ENCODE assay signal across 16 cellular contexts in genomic region chr7:105594034-105594433, GRCh38. TPM values are rescaled to one million over a fixed set of nuclear protein-coding genes. Genes with fewer than 3 reads are reported as not detected.
A peak's percentile ranks its signal among the peaks of the same experiment; 100 is the strongest.
DNase-seq lines count a peak whose midpoint lies in the region; ATAC-seq and TF ChIP-seq lines count a peak whose summit lies in the region.
"Had no signal": no experiment of that assay in that cellular context is flagged by ENCODE, and none has a peak within 500 bp of the region (broad histone marks: within the 10 kb centered on the region; RNA-seq: fewer than 3 reads in every experiment).

No MANE protein-coding gene starts in this region.

- TF ChIP-seq CTCF in BE2C (IDR thresholded peaks at IDR 0.05; ENCODE audit: low read depth, low read length) (peak; percentile 28), HCT116 (IDR thresholded peaks at IDR 0.05 in 2 of 3, conservative IDR thresholded peaks at IDR 0.05 in 1 of 3; ENCODE audit: borderline replicate concordance in 1 of 3, insufficient read depth in 1 of 3, low read depth in 2 of 3, low read length in 2 of 3) (0 out of 6 replicates have a peak, but pooled peaks of 1 of the 3 experiments have one; percentile 19), choroid plexus epithelial cell (conservative IDR thresholded peaks at IDR 0.05; ENCODE audit: low read depth, low read length) (peak; percentile 28)

- H3K27me3 Mint-ChIP-seq in activated CD4-positive, alpha-beta T cell treated with anti-CD3 and anti-CD28 coated beads for 36 hours = peaks cover 2% of the 10 kb centered on the region

- no peaks in the 10 kb centered on the region for H3K27me3 ChIP-seq in BE2C
- no peaks in the 10 kb centered on the region for H3K27me3 ChIP-seq in HCT116 (ENCODE audit: insufficient read depth, low read length)
- no peaks in the 10 kb centered on the region for H3K27me3 ChIP-seq in HAP-1 (ENCODE audit: low read depth)
- H3K27me3 ChIP-seq: BLaER1 had no signal

- H3K36me3 ChIP-seq in BE2C (no peaks in the 10 kb centered on the region), HCT116 (ENCODE audit: control insufficient read depth in 1 of 2, insufficient read depth in 2 of 2, low read length in 2 of 2) (no peaks in the 10 kb centered on the region), HAP-1 (replicated peaks) (no peaks in the 10 kb centered on the region; the same call in 1 of the 2 replicates)
- H3K36me3 ChIP-seq: BLaER1, esophagus squamous epithelium had no signal

- no TSS peak for BruUV-seq in HCT116 (replicated peaks; lab: Mats Ljungman, UMichigan)

- peak; percentile 12; the same call in 1 of the 2 replicates for TF ChIP-seq RAD21 in HCT116 (IDR thresholded peaks at IDR 0.05; ENCODE audit: low read depth)

- H2AFZ ChIP-seq in HCT116 (ENCODE audit: low read depth, low read length, poor library complexity, severe bottlenecking) = no peak overlapping the region

- no peak overlapping the region for H3K27ac ChIP-seq in HCT116 (ENCODE audit: low read depth, low read length)
- H3K27ac ChIP-seq: BLaER1, esophagus squamous epithelium had no signal

- POLR2A ChIA-PET in HCT116 (lab: Charles Lee) = no interaction called here
- POLR2A ChIA-PET in activated CD4-positive, alpha-beta T cell treated with anti-CD3 and anti-CD28 coated beads for 36 hours (lab: Charles Lee) = interaction anchor here (0.6 kb wide), 1 partner anchor 1402 kb away, joined by 10 read pairs; no protein-coding TSS in a partner anchor

- H3K4me1 Mint-ChIP-seq in activated CD4-positive, alpha-beta T cell treated with anti-CD3 and anti-CD28 coated beads for 36 hours = peaks cover 3% of the 10 kb centered on the region

- no peak overlapping the region for H3K4me2 ChIP-seq in HCT116 (ENCODE audit: low read length)
- H3K4me2 ChIP-seq: BLaER1 had no signal

- no peaks in the 10 kb centered on the region for H4K20me1 ChIP-seq in HCT116 (ENCODE audit: insufficient read depth)
- H4K20me1 ChIP-seq: BLaER1 had no signal

- H3K79me2 ChIP-seq in HCT116 (ENCODE audit: insufficient read depth, low read length) = no peaks in the 10 kb centered on the region

- H3K27ac Mint-ChIP-seq in activated CD4-positive, alpha-beta T cell treated with anti-CD3 and anti-CD28 coated beads for 36 hours = no peak overlapping the region
- H3K27ac Mint-ChIP-seq: activated CD4-positive, alpha-beta T cell treated with anti-CD3 and anti-CD28 coated beads, Interleukin-2, amount 10 ng/mL, durations not matched to agents 24 days and 14 days; stimulated activated naive CD8-positive, alpha-beta T cell treated with anti-CD3 and anti-CD28 coated beads, Interleukin-15, amount 100 ng/mL, for 72 hours had no signal

- in situ Hi-C loops in HAP-1 (cut with MboI; ENCODE audit: low sequenced_read_pairs) = no loop called here

- H3K4me3 Mint-ChIP-seq in activated CD4-positive, alpha-beta T cell treated with anti-CD3 and anti-CD28 coated beads for 36 hours = no peak overlapping the region
- H3K4me3 Mint-ChIP-seq: activated CD4-positive, alpha-beta T cell treated with anti-CD3 and anti-CD28 coated beads, Interleukin-2, amount 10 ng/mL, durations not matched to agents 24 days and 14 days; stimulated activated naive CD8-positive, alpha-beta T cell treated with anti-CD3 and anti-CD28 coated beads, Interleukin-15, amount 100 ng/mL, for 72 hours had no signal

- H3K4me1 ChIP-seq in BE2C = no peaks in the 10 kb centered on the region
- H3K4me1 ChIP-seq in HCT116 (ENCODE audit: control insufficient read depth in 1 of 2, insufficient read depth in 2 of 2, low read length in 2 of 2) = no peaks in the 10 kb centered on the region
- H3K4me1 ChIP-seq in HAP-1 = no peaks in the 10 kb centered on the region
- H3K4me1 ChIP-seq: esophagus squamous epithelium had no signal

- ATAC-seq in HCT116 (no peak), GM18519 (IDR thresholded peaks at IDR 0.05; ENCODE audit: low FRiP score, unreplicated experiment) (no peak)
- no peak for ATAC-seq in activated CD4-positive, alpha-beta T cell treated with anti-CD3 and anti-CD28 coated beads for 36 hours
- ATAC-seq: mucosa of descending colon; SK-N-SH treated with all-trans-retinoic acid at 6 μM for 48 hours; stimulated activated naive CD8-positive, alpha-beta T cell treated with anti-CD3 and anti-CD28 coated beads, Interleukin-15, amount 100 ng/mL, for 72 hours had no signal

- H3K4me3 ChIP-seq in BE2C (ENCODE audit: low read depth, low read length) (no peak overlapping the region), HCT116 (replicated peaks in 1 of 2; ENCODE audit: low read depth in 1 of 2, low read length in 2 of 2) (no peak overlapping the region), choroid plexus epithelial cell (ENCODE audit: low read depth, low read length) (no peak overlapping the region), HAP-1 (no peak overlapping the region)
- H3K4me3 ChIP-seq: BLaER1, esophagus squamous epithelium, mucosa of descending colon had no signal

- intact Hi-C loops in HCT116 (cut with micrococcal nuclease) = loop anchor here (5.0 kb wide), 1 partner anchor 192 kb away; no protein-coding TSS in a partner anchor
- intact Hi-C loops in activated CD4-positive, alpha-beta T cell treated with anti-CD3 and anti-CD28 coated beads for 36 hours (cut with DNase I, micrococcal nuclease) = no loop called here

- RAD21 ChIA-PET in HCT116 (lab: Charles Lee; ENCODE audit: low non-redundant PET in 1 of 2, low total read pairs in 2 of 2, uncharacterized antibody in 2 of 2, unreplicated experiment in 2 of 2) = interaction anchor here in 1 of 2 experiments (0.7 kb wide), 1 partner anchor 158 kb away, joined by 4 read pairs; no protein-coding TSS in a partner anchor

- no peak overlapping the region for H3K9ac ChIP-seq in HCT116 (ENCODE audit: low read length)
- H3K9ac ChIP-seq: BLaER1 had no signal

- DNase-seq in BE2C = no peak
- DNase-seq in HCT116 (ENCODE audit: low read depth, low spot score) = no peak
- peak; percentile 76 for DNase-seq in NCI-H446 treated with DMSO at 0.1 percent for 48 hours (lab: John Stamatoyannopoulos, UW)
- DNase-seq in choroid plexus epithelial cell (ENCODE audit: low read depth) = no peak
- DNase-seq in HAP-1 (ENCODE audit: low spot score in 2 of 2) = no peak
- no peak for DNase-seq in activated CD4-positive, alpha-beta T cell treated with anti-CD3 and anti-CD28 coated beads for 36 hours
- DNase-seq in T-helper 9 cell = no peak
- DNase-seq: activated CD4-positive, alpha-beta T cell treated with anti-CD3 and anti-CD28 coated beads, Interleukin-2, amount 10 ng/mL, durations not matched to agents 24 days and 14 days; activated effector memory CD4-positive, alpha-beta T cell treated with Interleukin-2 at 50 U/mL for 16 hours; esophagus squamous epithelium; mucosa of descending colon; stimulated activated CD4-positive, alpha-beta T cell treated with anti-CD3 and anti-CD28 coated beads, Interleukin-4, amount 100 ng/mL, for 1 hour; stimulated activated naive CD8-positive, alpha-beta T cell treated with anti-CD3 and anti-CD28 coated beads, Interleukin-15, amount 100 ng/mL, for 72 hours had no signal

- CTCF ChIA-PET in HCT116 (lab: Charles Lee) = interaction anchor here (1.2 kb wide), 1 partner anchor 449 kb away, joined by 5 read pairs; no protein-coding TSS in a partner anchor
- CTCF ChIA-PET in activated CD4-positive, alpha-beta T cell treated with anti-CD3 and anti-CD28 coated beads for 36 hours (lab: Charles Lee) = no interaction called here

- H3K9me2 ChIP-seq in HCT116 (ENCODE audit: insufficient read depth) = no peaks in the 10 kb centered on the region

- no peaks in the 10 kb centered on the region for H3K36me3 Mint-ChIP-seq in activated CD4-positive, alpha-beta T cell treated with anti-CD3 and anti-CD28 coated beads for 36 hours (ENCODE audit: low read depth)

- TF ChIP-seq POLR2A in HCT116 (IDR thresholded peaks at IDR 0.05; ENCODE audit: borderline replicate concordance, extremely low read depth, insufficient read depth, insufficient read length) = no peak

- H3K9me3 ChIP-seq in BE2C (no peaks in the 10 kb centered on the region), HCT116 (ENCODE audit: control insufficient read depth in 1 of 2, insufficient read depth in 1 of 2, low read depth in 1 of 2, low read length in 2 of 2) (no peaks in the 10 kb centered on the region), HAP-1 (no peaks in the 10 kb centered on the region)
- H3K9me3 ChIP-seq: BLaER1, esophagus squamous epithelium, mucosa of descending colon had no signal

- H3K9me3 Mint-ChIP-seq in activated CD4-positive, alpha-beta T cell treated with anti-CD3 and anti-CD28 coated beads for 36 hours (ENCODE audit: low read depth) = no peaks in the 10 kb centered on the region
- H3K9me3 Mint-ChIP-seq: activated CD4-positive, alpha-beta T cell treated with anti-CD3 and anti-CD28 coated beads, Interleukin-2, amount 10 ng/mL, durations not matched to agents 24 days and 14 days; stimulated activated naive CD8-positive, alpha-beta T cell treated with anti-CD3 and anti-CD28 coated beads, Interleukin-15, amount 100 ng/mL, for 72 hours had no signal

TF ChIP-seq in HCT116, 20 proteins besides CTCF, POLR2A, EP300 and RAD21 (continues in another document):
- TF ChIP-seq ATF3 (IDR thresholded peaks at IDR 0.05) (no peak), ZNF274 (IDR thresholded peaks at IDR 0.05; ENCODE audit: low read depth, low read length) (no peak), SP1 (IDR thresholded peaks at IDR 0.05; ENCODE audit: low read depth) (no peak), EGR1 (IDR thresholded peaks at IDR 0.05; ENCODE audit: low read depth) (no peak), CEBPB (IDR thresholded peaks at IDR 0.05; ENCODE audit: low read depth) (no peak), TCF7L2 (IDR thresholded peaks at IDR 0.05; ENCODE audit: borderline replicate concordance, extremely low read depth, insufficient read depth, insufficient read length) (no peak)
- TF ChIP-seq, protein P1, sequence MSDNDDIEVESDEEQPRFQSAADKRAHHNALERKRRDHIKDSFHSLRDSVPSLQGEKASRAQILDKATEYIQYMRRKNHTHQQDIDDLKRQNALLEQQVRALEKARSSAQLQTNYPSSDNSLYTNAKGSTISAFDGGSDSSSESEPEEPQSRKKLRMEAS (IDR thresholded peaks at IDR 0.05) = no peak

RNA-seq across cellular contexts. Expression of gene EFCAB10, which starts 12.7 kb away (rescaled TPM):
- 0.71 TPM for polyA plus RNA-seq in BE2C (2012; ENCODE audit: insufficient read depth, insufficient read length, low read depth)
- total RNA-seq in HCT116 (2021; ENCODE audit: unreplicated experiment) = 1.7 TPM
- 0.51 and 0.81 TPM in 2 replicates for polyA plus RNA-seq in HCT116 (2012)
- not detected for total RNA-seq in activated CD4-positive, alpha-beta T cell treated with anti-CD3 and anti-CD28 coated beads for 36 hours
- total RNA-seq: activated CD4-positive, alpha-beta T cell treated with anti-CD3 and anti-CD28 coated beads, Interleukin-2, amount 10 ng/mL, durations not matched to agents 24 days and 14 days; esophagus squamous epithelium; mucosa of descending colon had no signal
